ENCODE assay signal across 16 cellular contexts in genomic region chr2:85790499-85790898, GRCh38. TPM values are rescaled to one million over a fixed set of nuclear protein-coding genes. Genes with fewer than 3 reads are reported as not detected.
DNase-seq lines count a peak whose midpoint lies in the region; ATAC-seq and TF ChIP-seq lines count a peak whose summit lies in the region.
"Had no signal": no experiment of that assay in that cellular context is flagged by ENCODE, and none has a peak within 500 bp of the region (broad histone marks: within the 10 kb centered on the region; RNA-seq: fewer than 3 reads in every experiment).

No MANE protein-coding gene starts in this region.

- POLR2A ChIA-PET in PC-9 (lab: Charles Lee; ENCODE audit: unreplicated experiment) = no interaction called here

- H3K4me1 ChIP-seq in heart left ventricle = peaks cover 25 to 76% (median 50%) of the 10 kb centered on the region in 12 donors
- 0 out of 2 replicates have a peak, but pooled peaks cover 4% of the 10 kb centered on the region for H3K4me1 ChIP-seq in PC-9 (replicated peaks; ENCODE audit: insufficient read depth)

- no peak overlapping the region for H3K4me2 ChIP-seq in PC-9

- H3K27ac ChIP-seq in heart left ventricle (no peak overlapping the region), layer of hippocampus (ENCODE audit: low read depth, low read length) (peak overlapping the region; percentile 5), PC-9 (no peak overlapping the region)
- H3K27ac ChIP-seq: suprapubic skin had no signal

- TF ChIP-seq POLR2A in heart left ventricle (IDR thresholded peaks at IDR 0.05) = no peak

- intact Hi-C loops in heart left ventricle (cut with DNase I) (no loop called here), Right ventricle myocardium superior (cut with DNase I) (no loop called here), PC-9 (cut with micrococcal nuclease; ENCODE audit: unreplicated experiment) (no loop called here)

- peaks cover 0 to 29% (median 17%) of the 10 kb centered on the region in 9 donors for H3K36me3 ChIP-seq in heart left ventricle
- no peaks in the 10 kb centered on the region for H3K36me3 ChIP-seq in PC-9 (ENCODE audit: low read depth)

- ATAC-seq in heart left ventricle (no peak), Right ventricle myocardium superior (ENCODE audit: poor library complexity) (no peak), GM21723 (IDR thresholded peaks at IDR 0.05; ENCODE audit: unreplicated experiment) (no peak)

- 75 to 89% (median 86%) methylated on average over 2 to 8 of the region's 8 CpGs for WGBS in heart left ventricle, 4 donors

- H3K27me3 ChIP-seq in heart left ventricle = no peaks in the 10 kb centered on the region
- no peaks in the 10 kb centered on the region for H3K27me3 ChIP-seq in layer of hippocampus (ENCODE audit: control insufficient read depth, insufficient read depth, low read length)
- H3K27me3 ChIP-seq in PC-9 (ENCODE audit: insufficient read depth, low read depth) = no peaks in the 10 kb centered on the region; the same call in 1 of the 2 replicates
- H3K27me3 ChIP-seq: suprapubic skin had no signal

- H3K4me3 ChIP-seq in heart left ventricle = no peak overlapping the region
- H3K4me3 ChIP-seq in PC-9 = no peak overlapping the region
- H3K4me3 ChIP-seq: suprapubic skin had no signal

- H2AFZ ChIP-seq in PC-9 = no peak overlapping the region

- DNase-seq in heart left ventricle = peak in 3 of 5 donors; percentile 16 to 49 (median 24)
- DNase-seq in Right ventricle myocardium superior = no peak
- DNase-seq in SIG-M5 treated with dmso at 0.1 percent for 504 hours (lab: John Stamatoyannopoulos, UW; ENCODE audit: unreplicated experiment) = peak; percentile 89
- no peak for DNase-seq in NCI-H82 treated with DMSO at 0.1 percent for 48 hours (lab: John Stamatoyannopoulos, UW; ENCODE audit: unreplicated experiment)
- no peak for DNase-seq in PC-9
- DNase-seq in NCI-H345 treated with DMSO at 0.1 percent for 48 hours (lab: John Stamatoyannopoulos, UW; ENCODE audit: unreplicated experiment) = no peak
- DNase-seq: activated CD4-positive, alpha-beta T cell treated with anti-CD3 and anti-CD28 coated beads for 4 hours; HFFc6; hippocampal formation; islet precursor cell; NCI-H1436 treated with DMSO at 0.1 percent for 48 hours; NCI-H446; stimulated activated CD4-positive, alpha-beta T cell treated with anti-CD3 and anti-CD28 coated beads, Interleukin-12 subunit alpha, Interleukin-12 subunit beta, amount 100 ng/mL, for 4 hours had no signal

- TF ChIP-seq CTCF in heart left ventricle (IDR thresholded peaks at IDR 0.05) (no peak), PC-9 (conservative IDR thresholded peaks at IDR 0.05) (no peak)

- H3F3A ChIP-seq in PC-9 (ENCODE audit: insufficient read depth, low read depth) = no peaks in the 10 kb centered on the region

- H3K9me2 ChIP-seq in PC-9 (ENCODE audit: insufficient read depth) = no peaks in the 10 kb centered on the region

- H4K20me1 ChIP-seq in PC-9 (ENCODE audit: insufficient read depth) = no peaks in the 10 kb centered on the region

- no peaks in the 10 kb centered on the region for H3K79me2 ChIP-seq in PC-9 (ENCODE audit: low read depth)

- H3K9me3 ChIP-seq in heart left ventricle (no peaks in the 10 kb centered on the region), PC-9 (ENCODE audit: insufficient read depth, low read depth) (no peaks in the 10 kb centered on the region)
- H3K9me3 ChIP-seq: suprapubic skin had no signal

- CTCF ChIA-PET in PC-9 (lab: Charles Lee) = no interaction called here

- BruUV-seq in PC-9 (replicated peaks; lab: Mats Ljungman, UMichigan) = no TSS peak

RNA-seq across cellular contexts. Expression of gene ATOH8, which starts 36.7 kb away (rescaled TPM):
- total RNA-seq in heart left ventricle (100 to 1,000 TPM in 1 of 9 donors, 10 to 100 TPM in 8; 11.8 to 103 (median 18.5) TPM), Right ventricle myocardium superior (25.8 TPM), PC-9 (2021) (0.25 TPM in 1 of 2 replicates, not detected in the other)
- polyA plus RNA-seq in heart left ventricle = 10 to 100 TPM; 22.9 to 37.9 TPM

Comparison
In these comparisons a context has a peak if more than half of its experiments do, and no peak if none do; other contexts are left out.
1. DNase-seq: peak in heart left ventricle (3 of 5) and SIG-M5 treated with dmso at 0.1 percent for 504 hours (single experiment); none in Right ventricle myocardium superior (single experiment), NCI-H82 treated with DMSO at 0.1 percent for 48 hours (single experiment), PC-9 (0 of 2) and NCI-H345 treated with DMSO at 0.1 percent for 48 hours (single experiment).
2. RNA of gene ATOH8, which starts 36.7 kb away (total RNA-seq): 25.8 TPM in Right ventricle myocardium superior (single experiment) and 11.8 to 103 TPM in heart left ventricle; 0.25 TPM in PC-9; every median in the first group is over 10 times any median in the second.